19 cellular contexts compared by ENCODE assay signal in the genomic region with DNA sequence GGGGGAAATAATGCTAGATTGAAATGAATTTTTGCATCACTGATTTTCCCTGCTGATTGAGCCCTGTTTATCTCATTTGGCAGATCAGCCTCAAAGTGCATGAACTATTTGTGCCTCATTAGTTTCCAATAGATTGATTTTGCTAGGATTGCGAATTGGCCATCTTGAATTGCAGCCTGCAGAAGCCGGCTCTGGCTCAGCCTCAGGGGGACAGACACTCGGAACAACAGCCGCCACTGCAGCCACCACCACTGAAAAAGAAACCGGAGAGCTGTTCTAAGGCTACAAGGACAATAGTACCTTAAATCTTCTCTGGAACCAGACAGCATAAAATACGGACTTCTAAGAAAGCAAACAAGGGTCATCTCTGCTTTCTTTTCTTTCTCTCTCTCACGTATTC.
"Had no signal": no experiment of that assay in that cellular context is flagged by ENCODE, and none has a peak within 500 bp of the region (broad histone marks: within the 10 kb centered on the region; RNA-seq: fewer than 3 reads in every experiment).

No MANE protein-coding gene starts in this region.

- H3K4me1 ChIP-seq: foreskin keratinocyte had no signal

- H3K27ac Mint-ChIP-seq: activated CD4-positive, alpha-beta T cell treated with anti-CD3 and anti-CD28 coated beads for 36 hours; activated naive CD4-positive, alpha-beta T cell treated with anti-CD3 and anti-CD28 coated beads, Interleukin-2, amount 50 U/mL, for 72 hours had no signal

- H3K36me3 Mint-ChIP-seq: activated naive CD4-positive, alpha-beta T cell treated with anti-CD3 and anti-CD28 coated beads, Interleukin-2, amount 50 U/mL, for 72 hours had no signal

- H3K27me3 ChIP-seq: adrenal gland, neutrophil, transverse colon had no signal

- H3K4me3 ChIP-seq: adrenal gland, lung, transverse colon had no signal

- ATAC-seq: activated CD4-positive, alpha-beta T cell treated with anti-CD3 and anti-CD28 coated beads for 36 hours; activated naive CD4-positive, alpha-beta T cell treated with anti-CD3 and anti-CD28 coated beads, Interleukin-2, amount 50 U/mL, for 72 hours; foreskin keratinocyte; left cardiac atrium had no signal

- H3K9me3 Mint-ChIP-seq: activated naive CD4-positive, alpha-beta T cell treated with anti-CD3 and anti-CD28 coated beads, Interleukin-2, amount 50 U/mL, for 72 hours had no signal

- DNase-seq: activated CD4-positive, alpha-beta T cell treated with anti-CD3 and anti-CD28 coated beads for 36 hours; activated CD4-positive, alpha-beta T cell treated with anti-CD3 and anti-CD28 coated beads, Interleukin-2, amount 50 U/mL, for 48 hours; activated gamma-delta T cell treated with Interleukin-2 at 50 U/mL for 16 hours; adrenal gland; foreskin keratinocyte; hippocampal formation; left cardiac atrium; midbrain; stimulated activated CD4-positive, alpha-beta T cell treated with anti-CD3 and anti-CD28 coated beads, Interleukin-12 subunit alpha, Interleukin-12 subunit beta, amount 100 ng/mL, for 4 hours; stimulated activated CD4-positive, alpha-beta T cell treated with anti-CD3 and anti-CD28 coated beads, Interleukin-1b, Interleukin-23, amount 100 ng/mL, for 48 hours; stimulated activated CD8-positive, alpha-beta memory T cell treated with anti-CD3 and anti-CD28 coated beads, Interleukin-4, amount 100 ng/mL, for 48 hours; stimulated activated naive CD4-positive, alpha-beta T cell; substantia nigra; T-helper 2 cell; transverse colon had no signal

- H3K9me3 ChIP-seq: adrenal gland, neutrophil, transverse colon had no signal

- H3K4me1 Mint-ChIP-seq: activated CD4-positive, alpha-beta T cell treated with anti-CD3 and anti-CD28 coated beads for 36 hours had no signal

- H3K27ac ChIP-seq: adrenal gland, foreskin keratinocyte, neutrophil, transverse colon, VCaP had no signal

- H3K4me3 Mint-ChIP-seq: activated CD4-positive, alpha-beta T cell treated with anti-CD3 and anti-CD28 coated beads for 36 hours had no signal

- H3K36me3 ChIP-seq: adrenal gland, neutrophil, transverse colon had no signal
